1 cellular context compared by ENCODE assay signal in the genomic region with DNA sequence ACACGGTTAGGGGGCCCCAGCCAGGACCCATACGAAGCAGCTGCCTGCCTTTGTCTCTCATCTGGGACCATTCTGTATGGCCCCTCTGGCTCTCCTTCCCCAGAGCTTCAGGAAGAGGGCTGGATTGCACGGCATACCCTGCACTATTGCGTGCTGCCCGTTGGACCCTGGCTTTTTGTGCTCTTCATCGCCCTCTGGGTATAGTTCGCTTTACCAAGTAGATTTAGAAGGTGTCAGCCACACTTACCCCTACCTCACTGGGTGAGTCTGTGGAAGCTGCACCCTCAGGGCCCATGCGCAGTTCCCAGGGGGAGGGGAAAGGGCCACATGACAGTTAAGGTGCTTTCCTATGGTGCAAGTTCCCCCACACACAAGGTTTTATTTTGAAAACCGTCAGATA.
TF ChIP-seq lines count a peak whose summit lies in the region.

No MANE protein-coding gene starts in this region.

TF ChIP-seq in WTC11, 78 proteins besides CTCF, POLR2A, EP300 and RAD21 (continued from another document):
- TF ChIP-seq ZSCAN18 (CRISPR knock-in tag; IDR thresholded peaks at IDR 0.05) (no peak), MYBL2 (CRISPR knock-in tag; IDR thresholded peaks at IDR 0.05) (no peak), IRF2 (CRISPR knock-in tag; IDR thresholded peaks at IDR 0.05; ENCODE audit: borderline replicate concordance, low read depth) (no peak), ZBTB43 (CRISPR knock-in tag; IDR thresholded peaks at IDR 0.05) (no peak), MXD4 (CRISPR knock-in tag; IDR thresholded peaks at IDR 0.05; ENCODE audit: borderline replicate concordance) (no peak), TP53 (CRISPR knock-in tag; IDR thresholded peaks at IDR 0.05) (no peak), FOXP1 (CRISPR knock-in tag; IDR thresholded peaks at IDR 0.05; ENCODE audit: borderline replicate concordance) (no peak), ZNF425 (CRISPR knock-in tag; conservative IDR thresholded peaks at IDR 0.05) (no peak), NFYB (CRISPR knock-in tag; conservative IDR thresholded peaks at IDR 0.05; ENCODE audit: low read depth) (no peak), PRDM15 (CRISPR knock-in tag; IDR thresholded peaks at IDR 0.05) (no peak), HMGXB4 (CRISPR knock-in tag; IDR thresholded peaks at IDR 0.05) (no peak)
- TF ChIP-seq, protein P1, sequence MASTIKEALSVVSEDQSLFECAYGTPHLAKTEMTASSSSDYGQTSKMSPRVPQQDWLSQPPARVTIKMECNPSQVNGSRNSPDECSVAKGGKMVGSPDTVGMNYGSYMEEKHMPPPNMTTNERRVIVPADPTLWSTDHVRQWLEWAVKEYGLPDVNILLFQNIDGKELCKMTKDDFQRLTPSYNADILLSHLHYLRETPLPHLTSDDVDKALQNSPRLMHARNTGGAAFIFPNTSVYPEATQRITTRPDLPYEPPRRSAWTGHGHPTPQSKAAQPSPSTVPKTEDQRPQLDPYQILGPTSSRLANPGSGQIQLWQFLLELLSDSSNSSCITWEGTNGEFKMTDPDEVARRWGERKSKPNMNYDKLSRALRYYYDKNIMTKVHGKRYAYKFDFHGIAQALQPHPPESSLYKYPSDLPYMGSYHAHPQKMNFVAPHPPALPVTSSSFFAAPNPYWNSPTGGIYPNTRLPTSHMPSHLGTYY (CRISPR knock-in tag; IDR thresholded peaks at IDR 0.05) = no peak
